In genomic region chr2:166127217-166128155, GRCh38 we compare ENCODE assay signal across 8 cellular contexts. TPM values are rescaled to one million over a fixed set of nuclear protein-coding genes. Genes with fewer than 3 reads are reported as not detected.
DNase-seq lines count a peak whose midpoint lies in the region; ATAC-seq and TF ChIP-seq lines count a peak whose summit lies in the region.

Gene SCN1A, minus strand, starts transcription at chr2:166128020. Its CDS starts 54,399 bp downstream, at chr2:166073621.

- no peaks in the 10 kb centered on the region for H3K9me3 ChIP-seq in SU-DHL-6 (ENCODE audit: insufficient read depth, low read length)

- H3K4me2 ChIP-seq in SU-DHL-6 (ENCODE audit: low read depth, low read length, poor library complexity, severe bottlenecking), result no peak within 1 kb of the TSS

- H3K27me3 Mint-ChIP-seq in progenitor cell of endocrine pancreas, result peaks cover 13% of the 10 kb centered on the region

- POLR2A ChIA-PET in BJ (lab: Charles Lee), result interaction anchor here (0.6 kb wide), 3 partner anchors 21 to 507 kb away, joined by 3 to 5 read pairs (median 3); no protein-coding TSS in a partner anchor

- H3K27ac ChIP-seq in SU-DHL-6 (ENCODE audit: low read depth, low read length), result no peak within 1 kb of the TSS

- H4K20me1 ChIP-seq in SU-DHL-6 (ENCODE audit: low read depth, low read length), result no peaks in the 10 kb centered on the region

- peaks cover 4% of the 10 kb centered on the region for H3K27me3 ChIP-seq in BJ (ENCODE audit: control insufficient read depth, insufficient read depth, low read length)
- no peaks in the 10 kb centered on the region for H3K27me3 ChIP-seq in SU-DHL-6 (ENCODE audit: low read length)

- TF ChIP-seq CTCF in BJ (IDR thresholded peaks at IDR 0.05; ENCODE audit: insufficient read depth, low read depth, low read length) (peak; percentile 57), SU-DHL-6 (IDR thresholded peaks at IDR 0.05; ENCODE audit: insufficient read depth, low read length, poor library complexity, severe bottlenecking) (peak; percentile 48), fibroblast of villous mesenchyme (IDR thresholded peaks at IDR 0.05; ENCODE audit: insufficient read depth, low read depth, low read length) (peak; percentile 54), progenitor cell of endocrine pancreas (IDR thresholded peaks at IDR 0.05; ENCODE audit: unreplicated experiment) (peak; percentile 73)

- H3K9ac ChIP-seq in SU-DHL-6 (ENCODE audit: low read length), result no peak within 1 kb of the TSS

- CTCF ChIA-PET in BJ (lab: Yijun Ruan, JAX), result interaction anchor here (0.7 to 9.4 kb wide), 15 partner anchors 13 to 736 kb away, joined by 3 to 133 read pairs (median 4); partner anchors contain the start of gene TTC21B

- H3K36me3 ChIP-seq in BJ (ENCODE audit: control insufficient read depth, insufficient read depth, low read length) (no peaks in the 10 kb centered on the region), SU-DHL-6 (ENCODE audit: low read length) (no peaks in the 10 kb centered on the region)

- H3K9me2 ChIP-seq in SU-DHL-6 (replicated peaks; ENCODE audit: insufficient read depth, low read length), result no peaks in the 10 kb centered on the region

- H3K36me3 Mint-ChIP-seq in progenitor cell of endocrine pancreas (ENCODE audit: insufficient read depth), result no peaks in the 10 kb centered on the region

- no peaks in the 10 kb centered on the region for H3K79me2 ChIP-seq in SU-DHL-6 (ENCODE audit: insufficient read depth, low read length)

- H3K27ac Mint-ChIP-seq in progenitor cell of endocrine pancreas, result no peak within 1 kb of the TSS

- H2AFZ ChIP-seq in SU-DHL-6 (ENCODE audit: low read depth, low read length, severe bottlenecking), result no peak within 1 kb of the TSS

- DNase-seq in BJ (ENCODE audit: low read depth), result no peak
- peak; percentile 9 for DNase-seq in NCI-H1092 (lab: John Stamatoyannopoulos, UW)
- DNase-seq in fibroblast of villous mesenchyme (ENCODE audit: low read depth), result peak; percentile 40
- DNase-seq in progenitor cell of endocrine pancreas (ENCODE audit: low spot score, unreplicated experiment), result no peak
- no peak for DNase-seq in ecto neural progenitor cell (ENCODE audit: low spot score)
- no peak for DNase-seq in stimulated activated CD4-positive, alpha-beta T cell treated with anti-CD3 and anti-CD28 coated beads, Interleukin-2, amount 100 ng/mL, for 24 hours

- peaks cover 15% of the 10 kb centered on the region for H3K4me1 Mint-ChIP-seq in progenitor cell of endocrine pancreas (ENCODE audit: low read depth)

- no peaks in the 10 kb centered on the region for H3F3A ChIP-seq in SU-DHL-6 (ENCODE audit: insufficient read depth)

- H3K4me3 Mint-ChIP-seq in progenitor cell of endocrine pancreas (ENCODE audit: low read depth), result no peak within 1 kb of the TSS

- no peaks in the 10 kb centered on the region for H3K9me3 Mint-ChIP-seq in progenitor cell of endocrine pancreas (ENCODE audit: low read depth)

- ATAC-seq in GM18909 (IDR thresholded peaks at IDR 0.05; ENCODE audit: poor library complexity, unreplicated experiment), result peak; percentile 61

- peak within 1 kb of the TSS; percentile 4; the same call in 1 of the 2 replicates for H3K4me3 ChIP-seq in BJ (ENCODE audit: low read depth, low read length)
- H3K4me3 ChIP-seq in SU-DHL-6 (ENCODE audit: insufficient read depth, low read length, poor library complexity, severe bottlenecking), result no peak within 1 kb of the TSS
- no peak within 1 kb of the TSS for H3K4me3 ChIP-seq in fibroblast of villous mesenchyme (ENCODE audit: low read depth, low read length)

RNA-seq across cellular contexts. Expression of gene SCN1A, which starts in this region (rescaled TPM):
- 0.28 and 0.88 TPM in 2 replicates for polyA plus RNA-seq in BJ (2011; rRNA removed)
- polyA minus RNA-seq in BJ (2011; rRNA and poly(A)+ RNA removed), result 0.67 and 2.3 TPM in 2 replicates
- total RNA-seq in fibroblast of villous mesenchyme, result under 0.01 TPM in 1 of 2 replicates, not detected in the other
- 0.26 and 0.62 TPM in 2 replicates for total RNA-seq in progenitor cell of endocrine pancreas

Comparison
In these comparisons a context has a peak if more than half of its experiments do, and no peak if none do; other contexts are left out.
1. Peak in DNase-seq in fibroblast of villous mesenchyme; RNA of the gene not detected or under 1 TPM.